1 cellular context compared by ENCODE assay signal in the genomic region with DNA sequence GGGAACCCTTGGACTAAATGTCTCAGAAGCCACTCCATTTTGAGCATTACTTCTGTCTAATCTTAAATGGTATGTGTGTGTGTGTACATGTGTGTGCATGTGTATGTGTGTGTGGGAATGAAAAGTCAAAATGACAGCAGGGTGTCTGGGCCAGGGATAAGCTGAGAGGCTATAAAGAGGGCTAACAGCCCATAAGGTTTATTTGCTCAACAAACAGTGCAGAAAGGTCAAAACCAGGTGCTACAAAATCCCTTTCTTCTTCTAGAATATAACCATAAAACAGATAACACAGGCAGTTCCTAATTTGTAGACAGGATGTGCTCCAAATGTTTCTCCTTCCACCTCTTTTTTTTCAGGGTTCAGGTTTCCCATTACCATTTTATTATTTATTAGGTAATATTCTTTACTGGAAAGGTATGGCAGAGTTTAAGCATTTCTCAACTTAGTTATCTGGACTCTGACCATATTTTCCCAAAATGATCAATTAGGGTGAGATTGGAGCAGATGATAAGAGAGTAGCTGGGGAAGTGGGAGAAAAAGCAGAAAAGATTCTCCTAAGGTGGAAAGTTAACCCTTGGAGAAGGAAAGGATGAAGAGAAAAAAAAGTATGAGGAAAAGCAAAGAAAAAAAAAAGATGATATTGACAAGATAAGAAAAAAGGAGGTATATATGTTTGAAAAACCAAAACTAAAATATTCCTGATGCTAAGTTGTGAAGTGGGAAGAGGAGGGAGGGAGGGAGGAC.
TF ChIP-seq lines count a peak whose summit lies in the region.

No MANE protein-coding gene starts in this region.

TF ChIP-seq in liver, 16 proteins besides CTCF, POLR2A, EP300 and RAD21 (continued from another document):
- TF ChIP-seq, protein P1, sequence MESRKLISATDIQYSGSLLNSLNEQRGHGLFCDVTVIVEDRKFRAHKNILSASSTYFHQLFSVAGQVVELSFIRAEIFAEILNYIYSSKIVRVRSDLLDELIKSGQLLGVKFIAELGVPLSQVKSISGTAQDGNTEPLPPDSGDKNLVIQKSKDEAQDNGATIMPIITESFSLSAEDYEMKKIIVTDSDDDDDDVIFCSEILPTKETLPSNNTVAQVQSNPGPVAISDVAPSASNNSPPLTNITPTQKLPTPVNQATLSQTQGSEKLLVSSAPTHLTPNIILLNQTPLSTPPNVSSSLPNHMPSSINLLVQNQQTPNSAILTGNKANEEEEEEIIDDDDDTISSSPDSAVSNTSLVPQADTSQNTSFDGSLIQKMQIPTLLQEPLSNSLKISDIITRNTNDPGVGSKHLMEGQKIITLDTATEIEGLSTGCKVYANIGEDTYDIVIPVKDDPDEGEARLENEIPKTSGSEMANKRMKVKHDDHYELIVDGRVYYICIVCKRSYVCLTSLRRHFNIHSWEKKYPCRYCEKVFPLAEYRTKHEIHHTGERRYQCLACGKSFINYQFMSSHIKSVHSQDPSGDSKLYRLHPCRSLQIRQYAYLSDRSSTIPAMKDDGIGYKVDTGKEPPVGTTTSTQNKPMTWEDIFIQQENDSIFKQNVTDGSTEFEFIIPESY (IDR thresholded peaks at IDR 0.05), result peak; percentile 56
- TF ChIP-seq MAX (IDR thresholded peaks at IDR 0.05) (peak; percentile 58), FOXA1 (IDR thresholded peaks at IDR 0.05) (no peak), GABPA (IDR thresholded peaks at IDR 0.05 in 1 of 2, conservative IDR thresholded peaks at IDR 0.05 in 1 of 2) (peak in 1 of 2 donors; percentile 40), HNF4A (conservative IDR thresholded peaks at IDR 0.05) (peak; percentile 86 to 87), FOXA2 (IDR thresholded peaks at IDR 0.05) (no peak), EGR1 (IDR thresholded peaks at IDR 0.05; ENCODE audit: low read depth in 2 of 2) (peak in 1 of 2 donors; percentile 32), JUND (IDR thresholded peaks at IDR 0.05) (peak; percentile 61 to 77), ATF3 (IDR thresholded peaks at IDR 0.05) (peak; percentile 14), SP1 (IDR thresholded peaks at IDR 0.05) (peak; percentile 71)
